ENCODE assay signal across 8 cellular contexts in genomic region chr10:84527386-84527785, GRCh38.
A peak's percentile ranks its signal among the peaks of the same experiment; 100 is the strongest.
DNase-seq lines count a peak whose midpoint lies in the region; ATAC-seq and TF ChIP-seq lines count a peak whose summit lies in the region.
"Not testable (repeated sequence)": the region's sequence is repeated elsewhere in the genome, so short reads cannot be mapped to it uniquely, and the experiment has no call there.

No MANE protein-coding gene starts in this region.

- H3F3A ChIP-seq in smooth muscle cell (ENCODE audit: low read depth): not testable (repeated sequence)

- DNase-seq in ELF-1 (ENCODE audit: low read depth, low spot score) (peak; percentile 60), LoVo (ENCODE audit: low spot score) (peak; percentile 66), breast epithelium (ENCODE audit: low spot score in 2 of 2) (peak in 1 of 2 donors; percentile 57), foreskin keratinocyte (peak in 1 of 2 donors; percentile 82)
- DNase-seq in RWPE2 (ENCODE audit: low spot score); mesothelial cell of epicardium (ENCODE audit: low spot score in 2 of 2, unreplicated experiment in 2 of 2); smooth muscle cell (lab: John Stamatoyannopoulos, UW; ENCODE audit: unreplicated experiment): not testable (repeated sequence)

- H3K9ac ChIP-seq in smooth muscle cell (ENCODE audit: low read depth): not testable (repeated sequence)

- not testable (repeated sequence) for H3K79me2 ChIP-seq in smooth muscle cell (ENCODE audit: low read depth)

- H3K27me3 Mint-ChIP-seq in mesothelial cell of epicardium (ENCODE audit: low read depth): not testable (repeated sequence)

- H3K27ac ChIP-seq in 22Rv1: peak overlapping the region; percentile 52
- peak overlapping the region; percentile 36 for H3K27ac ChIP-seq in RWPE2 (ENCODE audit: poor library complexity, severe bottlenecking)
- H3K27ac ChIP-seq in breast epithelium: peak overlapping the region; percentile 41 to 74
- not testable (repeated sequence) for H3K27ac ChIP-seq in foreskin keratinocyte
- peak overlapping the region; percentile 80 for H3K27ac ChIP-seq in smooth muscle cell (ENCODE audit: low read depth)

- H3K9me3 ChIP-seq in RWPE2 (ENCODE audit: severe bottlenecking); breast epithelium; smooth muscle cell (replicated peaks; ENCODE audit: low read depth): not testable (repeated sequence)

- H3K4me1 ChIP-seq in RWPE2 (ENCODE audit: insufficient read depth, poor library complexity, severe bottlenecking) (peaks cover 11% of the 10 kb centered on the region), foreskin keratinocyte (peaks cover 18% of the 10 kb centered on the region), smooth muscle cell (ENCODE audit: low read depth) (peaks cover 14% of the 10 kb centered on the region)
- H3K4me1 ChIP-seq in breast epithelium: not testable (repeated sequence)

- TF ChIP-seq CTCF in 22Rv1 (IDR thresholded peaks at IDR 0.05); RWPE2 (IDR thresholded peaks at IDR 0.05; ENCODE audit: poor library complexity, severe bottlenecking); breast epithelium (IDR thresholded peaks at IDR 0.05); foreskin keratinocyte (conservative IDR thresholded peaks at IDR 0.05); mesothelial cell of epicardium (IDR thresholded peaks at IDR 0.05; ENCODE audit: unreplicated experiment); smooth muscle cell (IDR thresholded peaks at IDR 0.05; ENCODE audit: borderline replicate concordance, insufficient read depth, poor library complexity, severe bottlenecking): not testable (repeated sequence)

- intact Hi-C loops in breast epithelium (cut with DNase I; ENCODE audit: low total_unique reads): not testable (repeated sequence)

- not testable (repeated sequence) for H3K4me2 ChIP-seq in smooth muscle cell

- H3K27ac Mint-ChIP-seq in mesothelial cell of epicardium: peak overlapping the region; percentile 85

- not testable (repeated sequence) for H3K4me3 Mint-ChIP-seq in mesothelial cell of epicardium

- H3K4me1 Mint-ChIP-seq in mesothelial cell of epicardium: peaks cover 34% of the 10 kb centered on the region

- peaks cover 21% of the 10 kb centered on the region for H3K9me3 Mint-ChIP-seq in mesothelial cell of epicardium

- not testable (repeated sequence) for H4K20me1 ChIP-seq in smooth muscle cell (ENCODE audit: low read depth)

- ATAC-seq in RWPE2 (ENCODE audit: low read depth): not testable (repeated sequence)
- peak; percentile 35 for ATAC-seq in foreskin keratinocyte

- WGBS in smooth muscle cell (ENCODE audit: low lambda C conversion rate): 78% methylated on average over 5 of the region's 5 CpGs

- not testable (repeated sequence) for H3K4me3 ChIP-seq in RWPE2 (ENCODE audit: severe bottlenecking); breast epithelium; smooth muscle cell

- peaks cover 16% of the 10 kb centered on the region for H3K36me3 Mint-ChIP-seq in mesothelial cell of epicardium

- not testable (repeated sequence) for H2AFZ ChIP-seq in smooth muscle cell (ENCODE audit: low read depth)

- H3K27me3 ChIP-seq in RWPE2 (ENCODE audit: insufficient read depth, poor library complexity, severe bottlenecking); breast epithelium; foreskin keratinocyte; smooth muscle cell (ENCODE audit: low read depth): not testable (repeated sequence)

- TF ChIP-seq POLR2A in breast epithelium (IDR thresholded peaks at IDR 0.05): not testable (repeated sequence)

- H3K36me3 ChIP-seq in RWPE2 (ENCODE audit: low read depth); breast epithelium; smooth muscle cell (ENCODE audit: low read depth): not testable (repeated sequence)
